Comparison of ENCODE assay signal across 24 cellular contexts in the genomic region with DNA sequence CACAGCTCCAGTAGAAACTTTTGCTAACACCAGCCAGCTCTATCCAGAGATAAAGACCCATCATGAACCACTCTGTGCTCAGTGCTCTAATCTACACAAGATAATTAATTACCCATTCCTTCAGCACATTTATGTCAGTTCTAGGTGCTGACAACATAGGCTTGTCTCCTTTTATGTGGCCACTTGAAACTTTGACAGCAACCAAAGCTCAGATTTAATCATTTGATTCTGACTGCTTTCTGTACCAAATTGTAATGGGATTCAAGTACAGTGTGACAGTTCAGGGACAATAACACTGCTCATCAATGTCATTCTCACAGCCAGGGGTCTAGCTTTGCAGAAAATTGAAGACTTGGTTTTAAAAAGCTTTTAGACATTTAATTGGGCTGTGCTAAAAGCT.
"Had no signal": no experiment of that assay in that cellular context is flagged by ENCODE, and none has a peak within 500 bp of the region (broad histone marks: within the 10 kb centered on the region; RNA-seq: fewer than 3 reads in every experiment).

No MANE protein-coding gene starts in this region.

- H3K4me1 ChIP-seq: pancreas, tibial artery had no signal

- H3K27me3 ChIP-seq: esophagus muscularis mucosa, gastrocnemius medialis, heart right ventricle, pancreas, spleen, tibial artery, upper lobe of left lung, uterus had no signal

- H3K4me3 ChIP-seq: esophagus muscularis mucosa, gastrocnemius medialis, heart right ventricle, pancreas, spleen, tibial artery, upper lobe of left lung, uterus had no signal

- H3K27ac Mint-ChIP-seq: dendritic cell treated with granulocyte-macrophage colony-stimulating factor and Interleukin-4, amounts not matched to agents 40 ng/mL and 50 ng/mL, for 4 days; effector memory CD8-positive, alpha-beta T cell; mesothelial cell of epicardium; natural killer cell; progenitor cell of endocrine pancreas; stimulated activated memory B cell treated with anti-CD40 and anti-IgM and Interleukin-4, amounts not matched to agents 10 μg/mL and 1 μg/mL and 100 μg/mL, for 72 hours; stimulated activated naive CD8-positive, alpha-beta T cell treated with anti-CD3 and anti-CD28 coated beads, Interleukin-15, Interleukin-2, amounts not matched to agents 100 ng/mL and 50 ng/mL, for 24 hours had no signal

- H3K27ac ChIP-seq: epithelial cell of prostate, esophagus muscularis mucosa, gastrocnemius medialis, heart right ventricle, pancreas, spleen, tibial artery, upper lobe of left lung, uterus had no signal

- H3K4me3 Mint-ChIP-seq: dendritic cell treated with granulocyte-macrophage colony-stimulating factor and Interleukin-4, amounts not matched to agents 40 ng/mL and 50 ng/mL, for 4 days; effector memory CD8-positive, alpha-beta T cell; mesothelial cell of epicardium; natural killer cell; stimulated activated memory B cell treated with anti-CD40 and anti-IgM and Interleukin-4, amounts not matched to agents 10 μg/mL and 1 μg/mL and 100 μg/mL, for 72 hours; stimulated activated naive CD8-positive, alpha-beta T cell treated with anti-CD3 and anti-CD28 coated beads, Interleukin-15, Interleukin-2, amounts not matched to agents 100 ng/mL and 50 ng/mL, for 24 hours had no signal

- H3K4me1 Mint-ChIP-seq: natural killer cell; stimulated activated memory B cell treated with anti-CD40 and anti-IgM and Interleukin-4, amounts not matched to agents 10 μg/mL and 1 μg/mL and 100 μg/mL, for 72 hours had no signal

- FAIRE-seq: islet of Langerhans, pancreas had no signal

- H3K36me3 ChIP-seq: esophagus muscularis mucosa, gastrocnemius medialis, heart right ventricle, pancreas, spleen, tibial artery, upper lobe of left lung, uterus had no signal

- ATAC-seq: effector memory CD8-positive, alpha-beta T cell; gastrocnemius medialis; heart right ventricle; left lobe of liver; natural killer cell; pancreas; sciatic nerve; stimulated activated memory B cell treated with anti-CD40 and anti-IgM and Interleukin-4, amounts not matched to agents 10 μg/mL and 1 μg/mL and 100 μg/mL, for 72 hours had no signal

- H3K27me3 Mint-ChIP-seq: effector memory CD8-positive, alpha-beta T cell; stimulated activated memory B cell treated with anti-CD40 and anti-IgM and Interleukin-4, amounts not matched to agents 10 μg/mL and 1 μg/mL and 100 μg/mL, for 72 hours had no signal

- H3K36me3 Mint-ChIP-seq: mesothelial cell of epicardium; stimulated activated memory B cell treated with anti-CD40 and anti-IgM and Interleukin-4, amounts not matched to agents 10 μg/mL and 1 μg/mL and 100 μg/mL, for 72 hours had no signal

- H3K9me3 Mint-ChIP-seq: effector memory CD8-positive, alpha-beta T cell; stimulated activated memory B cell treated with anti-CD40 and anti-IgM and Interleukin-4, amounts not matched to agents 10 μg/mL and 1 μg/mL and 100 μg/mL, for 72 hours; stimulated activated naive CD8-positive, alpha-beta T cell treated with anti-CD3 and anti-CD28 coated beads, Interleukin-15, Interleukin-2, amounts not matched to agents 100 ng/mL and 50 ng/mL, for 24 hours had no signal

- DNase-seq: effector memory CD8-positive, alpha-beta T cell; gastrocnemius medialis; heart right ventricle; hypothalamus; natural killer cell; occipital lobe; pancreas; spleen; stimulated activated CD4-positive, alpha-beta T cell treated with anti-CD3 and anti-CD28 coated beads, Interleukin-15, amount 100 ng/mL, for 24 hours; stimulated activated CD4-positive, alpha-beta T cell treated with anti-CD3 and anti-CD28 coated beads, Interleukin-1b, Interleukin-23, amount 100 ng/mL, for 48 hours; stimulated activated CD4-positive, alpha-beta T cell treated with anti-CD3 and anti-CD28 coated beads, Interleukin-4, amount 100 ng/mL, for 24 hours; tibial artery; upper lobe of left lung; uterus had no signal

- H3K9me3 ChIP-seq: esophagus muscularis mucosa, gastrocnemius medialis, pancreas, spleen, tibial artery, upper lobe of left lung, uterus had no signal
